In genomic region chr17:40501499-40501911, GRCh38 we compare ENCODE assay signal across 1 cellular context.
TF ChIP-seq lines count a peak whose summit lies in the region.

TSS of gene TNS4 (minus strand) at chr17:40501623. CDS start at chr17:40496425, 5,198 bp downstream.

TF ChIP-seq in K562, 482 proteins besides CTCF, POLR2A, EP300 and RAD21:
- TF ChIP-seq MAX (CRISPR knock-in tag; IDR thresholded peaks at IDR 0.05) (0 out of 2 replicates have a peak, but pooled peaks have one; percentile 17), E2F6 (IDR thresholded peaks at IDR 0.05; ENCODE audit: borderline replicate concordance in 1 of 2, extremely low read depth in 1 of 2, insufficient read depth in 1 of 2, insufficient read length in 1 of 2, low read depth in 1 of 2, low read length in 1 of 2, poor library complexity in 1 of 2, severe bottlenecking in 1 of 2) (peak in 1 of 2 experiments; percentile 13), USF2 (CRISPR knock-in tag; IDR thresholded peaks at IDR 0.05) (peak; percentile 19; the same call in 1 of the 2 replicates), ERF (CRISPR knock-in tag; IDR thresholded peaks at IDR 0.05) (no peak)
TF ChIP-seq in K562: peak in this region for 3.
